ENCODE assay signal across 20 cellular contexts in the genomic region with DNA sequence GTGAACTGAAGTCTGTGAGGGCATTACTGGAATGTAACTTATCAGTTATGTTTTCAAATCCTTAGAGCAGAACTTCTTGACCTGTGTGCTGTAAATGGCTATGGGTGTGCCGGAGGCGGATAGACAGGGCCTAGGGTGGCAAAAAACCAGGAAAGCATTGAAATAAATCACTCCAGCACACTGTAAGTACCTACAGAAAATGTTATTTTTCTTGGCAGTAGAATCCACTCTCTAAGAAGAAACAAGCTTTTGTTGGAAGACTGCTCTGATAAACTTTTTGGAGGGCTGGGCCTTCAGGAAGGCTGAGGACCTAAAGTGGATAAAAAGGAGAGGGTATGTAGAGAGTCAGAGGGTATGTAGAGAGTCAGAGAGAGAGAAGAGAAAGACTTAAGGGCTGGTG. TPM values are rescaled to one million over a fixed set of nuclear protein-coding genes. Genes with fewer than 3 reads are reported as not detected.
"Had no signal": no experiment of that assay in that cellular context is flagged by ENCODE, and none has a peak within 500 bp of the region (broad histone marks: within the 10 kb centered on the region; RNA-seq: fewer than 3 reads in every experiment).

No MANE protein-coding gene starts in this region.

- H3K27me3 ChIP-seq: esophagus squamous epithelium, right atrium auricular region had no signal

- H3K27ac ChIP-seq: esophagus squamous epithelium, right atrium auricular region had no signal

- H3K27me3 Mint-ChIP-seq: progenitor cell of endocrine pancreas had no signal

- DNase-seq: activated CD4-positive, alpha-beta memory T cell treated with anti-CD3 and anti-CD28 coated beads, Interleukin-2, amount 10 ng/mL, durations not matched to agents 7 days and 5 days; activated CD4-positive, alpha-beta T cell treated with anti-CD3 and anti-CD28 coated beads for 48 hours; activated CD4-positive, CD25-positive, alpha-beta regulatory T cell; activated CD8-positive, alpha-beta memory T cell treated with anti-CD3 and anti-CD28 coated beads, Interleukin-2, amount 10 ng/mL, durations not matched to agents 7 days and 5 days; activated naive CD4-positive, alpha-beta T cell; activated naive CD8-positive, alpha-beta T cell treated with anti-CD3 and anti-CD28 coated beads, Interleukin-2, amount 10 ng/mL, durations not matched to agents 7 days and 5 days; amygdala; dermis blood vessel endothelial cell; effector memory CD4-positive, alpha-beta T cell; esophagus squamous epithelium; mesendoderm; natural killer cell; occipital lobe; stimulated activated CD4-positive, alpha-beta T cell treated with anti-CD3 and anti-CD28 coated beads, Interleukin-2, amount 100 ng/mL, for 24 hours; T-cell; T1000; trophoblast cell had no signal

- ATAC-seq: activated CD8-positive, alpha-beta memory T cell treated with anti-CD3 and anti-CD28 coated beads, Interleukin-2, amount 10 ng/mL, durations not matched to agents 7 days and 5 days; natural killer cell; T-cell had no signal

- H3K4me1 ChIP-seq: esophagus squamous epithelium had no signal

- H3K4me1 Mint-ChIP-seq: activated CD4-positive, alpha-beta memory T cell treated with anti-CD3 and anti-CD28 coated beads, Interleukin-2, amount 10 ng/mL, durations not matched to agents 7 days and 5 days; activated CD8-positive, alpha-beta memory T cell treated with anti-CD3 and anti-CD28 coated beads, Interleukin-2, amount 10 ng/mL, durations not matched to agents 7 days and 5 days; activated naive CD8-positive, alpha-beta T cell treated with anti-CD3 and anti-CD28 coated beads, Interleukin-2, amount 10 ng/mL, durations not matched to agents 7 days and 5 days; natural killer cell; T-cell had no signal

- H3K4me3 ChIP-seq: esophagus squamous epithelium, right atrium auricular region had no signal

- H3K36me3 Mint-ChIP-seq: activated CD8-positive, alpha-beta memory T cell treated with anti-CD3 and anti-CD28 coated beads, Interleukin-2, amount 10 ng/mL, durations not matched to agents 7 days and 5 days; activated naive CD8-positive, alpha-beta T cell treated with anti-CD3 and anti-CD28 coated beads, Interleukin-2, amount 10 ng/mL, durations not matched to agents 7 days and 5 days; natural killer cell; T-cell had no signal

- H3K4me3 Mint-ChIP-seq: activated CD4-positive, alpha-beta memory T cell treated with anti-CD3 and anti-CD28 coated beads, Interleukin-2, amount 10 ng/mL, durations not matched to agents 7 days and 5 days; activated CD8-positive, alpha-beta memory T cell treated with anti-CD3 and anti-CD28 coated beads, Interleukin-2, amount 10 ng/mL, durations not matched to agents 7 days and 5 days; activated naive CD8-positive, alpha-beta T cell treated with anti-CD3 and anti-CD28 coated beads, Interleukin-2, amount 10 ng/mL, durations not matched to agents 7 days and 5 days; natural killer cell; stimulated activated naive CD8-positive, alpha-beta T cell treated with anti-CD3 and anti-CD28 coated beads, Interleukin-15, Interleukin-2, amounts not matched to agents 100 ng/mL and 50 ng/mL, for 24 hours; T-cell had no signal

- H3K27ac Mint-ChIP-seq: activated CD4-positive, alpha-beta memory T cell treated with anti-CD3 and anti-CD28 coated beads, Interleukin-2, amount 10 ng/mL, durations not matched to agents 7 days and 5 days; activated CD8-positive, alpha-beta memory T cell treated with anti-CD3 and anti-CD28 coated beads, Interleukin-2, amount 10 ng/mL, durations not matched to agents 7 days and 5 days; activated naive CD8-positive, alpha-beta T cell treated with anti-CD3 and anti-CD28 coated beads, Interleukin-2, amount 10 ng/mL, durations not matched to agents 7 days and 5 days; natural killer cell; progenitor cell of endocrine pancreas; stimulated activated naive CD8-positive, alpha-beta T cell treated with anti-CD3 and anti-CD28 coated beads, Interleukin-15, Interleukin-2, amounts not matched to agents 100 ng/mL and 50 ng/mL, for 24 hours; T-cell had no signal

- H3K9me3 Mint-ChIP-seq: activated CD4-positive, alpha-beta memory T cell treated with anti-CD3 and anti-CD28 coated beads, Interleukin-2, amount 10 ng/mL, durations not matched to agents 7 days and 5 days; activated naive CD8-positive, alpha-beta T cell treated with anti-CD3 and anti-CD28 coated beads, Interleukin-2, amount 10 ng/mL, durations not matched to agents 7 days and 5 days; natural killer cell; stimulated activated naive CD8-positive, alpha-beta T cell treated with anti-CD3 and anti-CD28 coated beads, Interleukin-15, Interleukin-2, amounts not matched to agents 100 ng/mL and 50 ng/mL, for 24 hours; T-cell had no signal

- H3K9me3 ChIP-seq: esophagus squamous epithelium, right atrium auricular region had no signal

- H3K36me3 ChIP-seq: esophagus squamous epithelium, right atrium auricular region had no signal

RNA-seq across cellular contexts. Expression of a gene that starts 14.9 kb away (rescaled TPM):
- total RNA-seq: activated CD4-positive, alpha-beta memory T cell treated with anti-CD3 and anti-CD28 coated beads, Interleukin-2, amount 10 ng/mL, durations not matched to agents 7 days and 5 days; activated CD8-positive, alpha-beta memory T cell treated with anti-CD3 and anti-CD28 coated beads, Interleukin-2, amount 10 ng/mL, durations not matched to agents 7 days and 5 days; activated naive CD8-positive, alpha-beta T cell treated with anti-CD3 and anti-CD28 coated beads, Interleukin-2, amount 10 ng/mL, durations not matched to agents 7 days and 5 days; natural killer cell had no signal
